Comparison of ENCODE assay signal across 25 cellular contexts in the genomic region with DNA sequence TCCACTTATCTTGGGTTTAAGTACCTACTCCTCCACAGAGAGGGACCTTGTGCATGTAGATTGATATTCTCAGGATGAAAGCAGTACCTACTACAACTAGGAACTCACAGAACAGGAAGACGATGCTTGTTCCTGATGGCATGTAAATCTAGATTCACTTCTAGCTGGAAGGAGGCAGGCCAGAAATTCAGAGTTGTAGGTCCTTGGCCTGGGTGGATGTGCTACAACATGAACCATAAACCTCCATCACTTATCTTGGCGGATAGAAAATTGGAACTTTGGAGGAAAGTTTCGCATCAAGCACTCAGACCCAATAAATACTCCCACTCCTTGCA. TPM values are rescaled to one million over a fixed set of nuclear protein-coding genes. Genes with fewer than 3 reads are reported as not detected.
DNase-seq lines count a peak whose midpoint lies in the region; ATAC-seq, FAIRE-seq and TF ChIP-seq lines count a peak whose summit lies in the region.
"Had no signal": no experiment of that assay in that cellular context is flagged by ENCODE, and none has a peak within 500 bp of the region (broad histone marks: within the 10 kb centered on the region; RNA-seq: fewer than 3 reads in every experiment).

No MANE protein-coding gene starts in this region.

- no peak for TF ChIP-seq EP300 in SK-N-SH (IDR thresholded peaks at IDR 0.05; ENCODE audit: borderline replicate concordance in 1 of 2, low read depth in 1 of 2, low read length in 1 of 2)

- H3K27me3 ChIP-seq in SJCRH30: no peaks in the 10 kb centered on the region
- no peaks in the 10 kb centered on the region for H3K27me3 ChIP-seq in osteoblast (ENCODE audit: insufficient read depth, low read length)
- no peaks in the 10 kb centered on the region for H3K27me3 ChIP-seq in SK-N-SH (ENCODE audit: insufficient read depth)
- H3K27me3 ChIP-seq: heart left ventricle, MG63, ovary, upper lobe of right lung had no signal

- no peaks in the 10 kb centered on the region for H3K79me2 ChIP-seq in osteoblast (ENCODE audit: insufficient read depth, low read length)
- no peaks in the 10 kb centered on the region for H3K79me2 ChIP-seq in SK-N-SH (ENCODE audit: insufficient read depth)

- H3K4me3 ChIP-seq in SJCRH30: no peak overlapping the region
- no peak overlapping the region for H3K4me3 ChIP-seq in osteoblast (ENCODE audit: insufficient read depth, low read length)
- H3K4me3 ChIP-seq in SK-N-SH (ENCODE audit: low read depth in 2 of 2, low read length in 1 of 2): no peak overlapping the region
- H3K4me3 ChIP-seq: A549, heart left ventricle, MG63, ovary, upper lobe of right lung had no signal

- TF ChIP-seq CTCF in osteoblast (IDR thresholded peaks at IDR 0.05; ENCODE audit: extremely low read depth, low read depth, low read length) (no peak), SK-N-SH (IDR thresholded peaks at IDR 0.05) (no peak)

- WGBS in SK-N-SH (ENCODE audit: low lambda C conversion rate): 89% methylated on average over 3 of the region's 3 CpGs

- no peak for DNase-seq in GM12891 (ENCODE audit: insufficient read length, low spot score)
- DNase-seq in SJCRH30: no peak
- DNase-seq in osteoblast (ENCODE audit: insufficient read length, low spot score, missing footprints): no peak
- DNase-seq in activated CD8-positive, alpha-beta memory T cell treated with anti-CD3 and anti-CD28 coated beads, Interleukin-2, amount 50 U/mL, for 4 hours: no peak
- no peak for DNase-seq in SK-N-SH
- no peak for DNase-seq in NCI-H1417 (lab: John Stamatoyannopoulos, UW)
- DNase-seq: activated naive CD4-positive, alpha-beta T cell treated with Interleukin-2 at 50 U/mL for 16 hours; activated T-cell treated with anti-CD3 and anti-CD28 coated beads for 4 hours; anterior cingulate cortex; central memory CD4-positive, alpha-beta T cell; DMS153; effector CD4-positive, alpha-beta T cell; heart left ventricle; immature natural killer cell; MG63; NCI-H1930; NCI-H510A; ovary; stimulated activated naive CD8-positive, alpha-beta T cell treated with anti-CD3 and anti-CD28 coated beads, Interleukin-15, amount 100 ng/mL, for 72 hours; upper lobe of right lung had no signal

- TF ChIP-seq POLR2A in GM12891 (IDR thresholded peaks at IDR 0.05; ENCODE audit: low read depth, low read length): no peak

- H3K4me1 ChIP-seq in SJCRH30 (peaks cover 32% of the 10 kb centered on the region), osteoblast (ENCODE audit: insufficient read depth, low read length) (peaks cover 19% of the 10 kb centered on the region), SK-N-SH (ENCODE audit: control insufficient read depth in 1 of 2, insufficient read depth in 2 of 2, low read depth in 1 of 2, low read length in 1 of 2) (peaks cover 0 to 6% of the 10 kb centered on the region in 2 experiments; a peak in 1 of 4 replicates)
- H3K4me1 ChIP-seq: upper lobe of right lung had no signal

- peak; percentile 84 for FAIRE-seq in GM12891 (lab: Jason Lieb, UNC)
- FAIRE-seq: A549 had no signal

- no peaks in the 10 kb centered on the region for H3K9me2 ChIP-seq in SK-N-SH

- TF ChIP-seq RAD21 in SK-N-SH (IDR thresholded peaks at IDR 0.05; ENCODE audit: low read length): no peak

- H3K9ac ChIP-seq in SK-N-SH: no peak overlapping the region

- POLR2A ChIA-PET in SK-N-SH (lab: Yijun Ruan, JAX): no interaction called here

- H3K9me3 ChIP-seq in SJCRH30 (replicated peaks) (no peaks in the 10 kb centered on the region; the same call in 1 of the 2 replicates), osteoblast (ENCODE audit: low read depth, low read length) (no peaks in the 10 kb centered on the region), SK-N-SH (no peaks in the 10 kb centered on the region)
- H3K9me3 ChIP-seq: A549, heart left ventricle, MG63, ovary, upper lobe of right lung had no signal

- H3K27ac ChIP-seq in SJCRH30 (peak overlapping the region; percentile 77), osteoblast (ENCODE audit: low read depth, low read length) (no peak overlapping the region), SK-N-SH (ENCODE audit: low read depth in 2 of 2, low read length in 1 of 2) (no peak overlapping the region)
- H3K27ac ChIP-seq: A549, C4-2B, heart left ventricle, ovary, upper lobe of right lung had no signal

- no peak overlapping the region for H2AFZ ChIP-seq in osteoblast (ENCODE audit: low read length)
- H2AFZ ChIP-seq in SK-N-SH (ENCODE audit: low read depth): no peak overlapping the region

- H3F3A ChIP-seq in SK-N-SH (replicated peaks; ENCODE audit: insufficient read depth): peaks cover 9% of the 10 kb centered on the region

- H3K4me2 ChIP-seq in osteoblast (ENCODE audit: insufficient read depth, low read length) (no peak overlapping the region), SK-N-SH (no peak overlapping the region)
- H3K4me2 ChIP-seq: A549 had no signal

- H3K36me3 ChIP-seq in SJCRH30: no peaks in the 10 kb centered on the region
- H3K36me3 ChIP-seq in osteoblast (ENCODE audit: insufficient read depth, low read length): no peaks in the 10 kb centered on the region
- H3K36me3 ChIP-seq in SK-N-SH (replicated peaks in 1 of 2; ENCODE audit: control insufficient read depth in 1 of 2, insufficient read depth in 2 of 2, low read length in 1 of 2): no peaks in the 10 kb centered on the region
- H3K36me3 ChIP-seq: heart left ventricle, MG63, ovary, upper lobe of right lung had no signal

- H4K20me1 ChIP-seq in osteoblast (ENCODE audit: insufficient read depth, low read length) (no peaks in the 10 kb centered on the region), SK-N-SH (ENCODE audit: insufficient read depth) (no peaks in the 10 kb centered on the region)

- CTCF ChIA-PET in SK-N-SH (lab: Yijun Ruan, JAX): interaction anchor here (1.3 kb wide), 1 partner anchor 10 kb away, joined by 5 read pairs; the partner anchor contains the start of gene SMIM20

- ATAC-seq in GM19328 (IDR thresholded peaks at IDR 0.05; ENCODE audit: unreplicated experiment) (peak; percentile 29), HG02938 (IDR thresholded peaks at IDR 0.05; ENCODE audit: unreplicated experiment) (peak; percentile 25)
- ATAC-seq: A549; heart left ventricle; sciatic nerve; stimulated activated naive CD8-positive, alpha-beta T cell treated with anti-CD3 and anti-CD28 coated beads, Interleukin-15, amount 100 ng/mL, for 72 hours; upper lobe of right lung had no signal

TF ChIP-seq in GM12891, 5 proteins besides CTCF, POLR2A, EP300 and RAD21:
- TF ChIP-seq POU2F2 (IDR thresholded peaks at IDR 0.05; ENCODE audit: low read depth, low read length) (no peak), POLR2AphosphoS5 (IDR thresholded peaks at IDR 0.05; ENCODE audit: low read depth, low read length) (no peak), TAF1 (IDR thresholded peaks at IDR 0.05; ENCODE audit: low read depth, low read length) (no peak), PAX5 (IDR thresholded peaks at IDR 0.05; ENCODE audit: insufficient read depth, low read length, severe bottlenecking) (no peak), SPI1 (IDR thresholded peaks at IDR 0.05; ENCODE audit: low read depth, low read length) (no peak)

TF ChIP-seq in SK-N-SH, 30 proteins besides CTCF, POLR2A, EP300 and RAD21 (continues in another document):
- no peak for TF ChIP-seq NFIC (IDR thresholded peaks at IDR 0.05; ENCODE audit: borderline replicate concordance)
- no peak for TF ChIP-seq GATA2 (CRISPR knock-in tag; IDR thresholded peaks at IDR 0.05)
- TF ChIP-seq JUND (IDR thresholded peaks at IDR 0.05): no peak
- no peak for TF ChIP-seq CHD2 (IDR thresholded peaks at IDR 0.05; ENCODE audit: low read length, partially characterized antibody)
- no peak for TF ChIP-seq TEAD4 (IDR thresholded peaks at IDR 0.05; ENCODE audit: borderline replicate concordance, insufficient read depth)
- TF ChIP-seq EZH2phosphoT487 (IDR thresholded peaks at IDR 0.05; ENCODE audit: borderline replicate concordance, low read depth): no peak
- TF ChIP-seq SMC3 (IDR thresholded peaks at IDR 0.05; ENCODE audit: low read depth, low read length): no peak
- TF ChIP-seq RFX5 (IDR thresholded peaks at IDR 0.05; ENCODE audit: low read length): no peak
- no peak for TF ChIP-seq REST (IDR thresholded peaks at IDR 0.05; ENCODE audit: low read depth, low read length)
- TF ChIP-seq ELF1 (IDR thresholded peaks at IDR 0.05): no peak
- TF ChIP-seq TCF12 (IDR thresholded peaks at IDR 0.05): no peak
- TF ChIP-seq SIN3A (IDR thresholded peaks at IDR 0.05; ENCODE audit: borderline replicate concordance, low read depth, low read length): no peak

RNA-seq across cellular contexts. Expression of gene SMIM20, which starts 9.3 kb away (rescaled TPM):
- 31.2 TPM for polyA plus RNA-seq in GM12891 (2012; ENCODE audit: low read depth, missing spikeins)
- 40.6 and 49.1 TPM in 2 replicates for total RNA-seq in SJCRH30 (2014; rRNA removed; shearing (Covaris generic))
- 34.7 and 41.3 TPM in 2 replicates for total RNA-seq in osteoblast
- 39.2 and 39.4 TPM in 2 replicates for polyA plus RNA-seq in SK-N-SH (2012; rRNA removed)
- polyA plus RNA-seq in SK-N-SH (2012; cell fraction: cytosol; rRNA removed): 56.0 and 63.8 TPM in 2 replicates
- 7.7 and 12.2 TPM in 2 replicates for polyA plus RNA-seq in SK-N-SH (2012; cell fraction: nucleus; rRNA removed)

RNA-seq across cellular contexts. Expression of gene SEL1L3, which starts 41.9 kb away (rescaled TPM):
- polyA plus RNA-seq in GM12891 (2012; ENCODE audit: low read depth, missing spikeins): 42.4 TPM
- total RNA-seq in SJCRH30 (2014; rRNA removed; shearing (Covaris generic)): 37.6 and 52.3 TPM in 2 replicates
- 66.6 and 83.6 TPM in 2 replicates for total RNA-seq in osteoblast
- polyA plus RNA-seq in SK-N-SH (2012; rRNA removed): 2.2 and 3.7 TPM in 2 replicates
- 3.8 and 4.1 TPM in 2 replicates for polyA plus RNA-seq in SK-N-SH (2012; cell fraction: cytosol; rRNA removed)
- 1.8 and 3.8 TPM in 2 replicates for polyA plus RNA-seq in SK-N-SH (2012; cell fraction: nucleus; rRNA removed)
